ENCODE assay signal across 1 cellular context in genomic region chr16:29807426-29808218, GRCh38.
TF ChIP-seq lines count a peak whose summit lies in the region.

No MANE protein-coding gene starts in this region.

TF ChIP-seq in HepG2, 621 proteins besides CTCF, POLR2A, EP300 and RAD21 (continued from another document and continues in another):
- TF ChIP-seq ZNF20 (CRISPR knock-in tag; IDR thresholded peaks at IDR 0.05): 0 out of 2 replicates have a peak, but pooled peaks have one; percentile 70
- peak; percentile 96 for TF ChIP-seq TERF1 (CRISPR knock-in tag; IDR thresholded peaks at IDR 0.05)
- no peak for TF ChIP-seq ZNF383 (CRISPR knock-in tag; IDR thresholded peaks at IDR 0.05; ENCODE audit: borderline replicate concordance)
- no peak for TF ChIP-seq KIAA2018 (CRISPR knock-in tag; IDR thresholded peaks at IDR 0.05; ENCODE audit: borderline replicate concordance)
- TF ChIP-seq ZNF839 (CRISPR knock-in tag; IDR thresholded peaks at IDR 0.05; ENCODE audit: borderline replicate concordance): peak; percentile 98
- TF ChIP-seq ZNF430 (CRISPR knock-in tag; IDR thresholded peaks at IDR 0.05): peak; percentile 99
- TF ChIP-seq KLF16 (CRISPR knock-in tag; IDR thresholded peaks at IDR 0.05): peak; percentile 84 to 98; a peak in 3 of 4 replicates
- no peak for TF ChIP-seq NONO (IDR thresholded peaks at IDR 0.05)
- peak; percentile 99 for TF ChIP-seq NONO (CRISPR knock-in tag; conservative IDR thresholded peaks at IDR 0.05)
- TF ChIP-seq ZNF160 (CRISPR knock-in tag; IDR thresholded peaks at IDR 0.05): peak; percentile 96
- TF ChIP-seq ARID5B (CRISPR knock-in tag; IDR thresholded peaks at IDR 0.05): peak; percentile 59
- no peak for TF ChIP-seq ZNF513 (CRISPR knock-in tag; conservative IDR thresholded peaks at IDR 0.05)
- no peak for TF ChIP-seq RARG (CRISPR knock-in tag; IDR thresholded peaks at IDR 0.05; ENCODE audit: low read depth)
- TF ChIP-seq IRF1 (CRISPR knock-in tag; IDR thresholded peaks at IDR 0.05; ENCODE audit: low read depth): peak; percentile 99
- TF ChIP-seq PTBP1 (IDR thresholded peaks at IDR 0.05; ENCODE audit: low read depth, low read length, poor library complexity, severe bottlenecking): peak; percentile 26
- TF ChIP-seq ISL2 (CRISPR knock-in tag; IDR thresholded peaks at IDR 0.05): peak; percentile 81
- peak; percentile 84 for TF ChIP-seq ZBTB14 (CRISPR knock-in tag; IDR thresholded peaks at IDR 0.05)
- TF ChIP-seq GLI4 (CRISPR knock-in tag; IDR thresholded peaks at IDR 0.05; ENCODE audit: borderline replicate concordance): peak; percentile 99; the same call in 1 of the 2 replicates
- TF ChIP-seq ZNF772 (CRISPR knock-in tag; IDR thresholded peaks at IDR 0.05): peak; percentile 99
- TF ChIP-seq ZNF343 (CRISPR knock-in tag; IDR thresholded peaks at IDR 0.05): peak; percentile 95; the same call in 1 of the 2 replicates
- peak; percentile 96; the same call in 1 of the 2 replicates for TF ChIP-seq PAX8 (CRISPR knock-in tag; IDR thresholded peaks at IDR 0.05; ENCODE audit: borderline replicate concordance)
- TF ChIP-seq ZNF280D (CRISPR knock-in tag; IDR thresholded peaks at IDR 0.05): peak; percentile 98
- TF ChIP-seq PHF21A (CRISPR knock-in tag; IDR thresholded peaks at IDR 0.05): no peak
- TF ChIP-seq ZEB1 (IDR thresholded peaks at IDR 0.05; ENCODE audit: insufficient replicate concordance, low read depth): no peak
- peak; percentile 76 for TF ChIP-seq ASH2L (IDR thresholded peaks at IDR 0.05; ENCODE audit: insufficient read length, low read depth, low read length)
- no peak for TF ChIP-seq LCORL (IDR thresholded peaks at IDR 0.05)
- TF ChIP-seq LCORL (CRISPR knock-in tag; IDR thresholded peaks at IDR 0.05): peak; percentile 93
- TF ChIP-seq ZNF124 (CRISPR knock-in tag; IDR thresholded peaks at IDR 0.05): peak; percentile 63; the same call in 1 of the 2 replicates
- TF ChIP-seq THAP9 (CRISPR knock-in tag; IDR thresholded peaks at IDR 0.05; ENCODE audit: borderline replicate concordance): peak; percentile 92
- TF ChIP-seq NR2F6 (IDR thresholded peaks at IDR 0.05): no peak
- peak; percentile 53 for TF ChIP-seq NR2F6 (CRISPR knock-in tag; IDR thresholded peaks at IDR 0.05)
- TF ChIP-seq ONECUT2 (CRISPR knock-in tag; IDR thresholded peaks at IDR 0.05): peak; percentile 60
